In the genomic region with DNA sequence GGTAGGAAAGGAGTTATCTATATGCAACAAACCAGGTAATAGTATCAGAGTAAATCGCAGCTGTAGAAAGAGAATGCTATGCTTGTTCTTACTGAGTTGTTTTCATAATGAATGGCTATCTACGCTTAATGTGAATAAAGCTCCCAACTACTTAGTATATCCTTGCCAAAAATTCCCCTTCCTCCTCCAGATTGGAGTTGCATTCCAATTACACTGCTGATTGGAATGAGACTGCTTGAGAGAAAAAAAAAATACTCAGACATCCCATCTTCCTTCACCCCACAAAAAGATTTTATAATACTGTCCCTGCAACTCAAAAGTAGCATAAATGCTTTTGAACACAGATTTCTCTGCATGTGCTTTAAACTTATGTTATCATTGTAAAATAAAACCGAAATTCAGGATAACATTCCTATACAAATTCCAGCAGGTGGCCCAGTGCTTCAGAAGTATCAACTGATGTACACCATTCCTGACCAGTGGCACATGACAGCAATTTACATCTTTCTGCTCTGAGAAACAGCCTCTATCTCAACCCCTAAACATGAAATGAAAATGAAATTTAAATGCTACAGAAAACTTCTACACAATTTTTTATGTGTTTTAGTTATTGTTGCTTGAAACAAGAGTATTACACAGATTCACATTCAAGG, we compare ENCODE assay signal across 15 cellular contexts. TPM values are rescaled to one million over a fixed set of nuclear protein-coding genes. Genes with fewer than 3 reads are reported as not detected.
DNase-seq lines count a peak whose midpoint lies in the region; ATAC-seq, FAIRE-seq and TF ChIP-seq lines count a peak whose summit lies in the region.
"Had no signal": no experiment of that assay in that cellular context is flagged by ENCODE, and none has a peak within 500 bp of the region (broad histone marks: within the 10 kb centered on the region; RNA-seq: fewer than 3 reads in every experiment).

No MANE protein-coding gene starts in this region.

- no TSS peak for BruUV-seq in GM12878 (replicated peaks; lab: Mats Ljungman, UMichigan)

- H3K4me2 ChIP-seq in GM12878 (ENCODE audit: control insufficient read depth, insufficient read depth) = no peak overlapping the region

- H3K79me2 ChIP-seq in GM12878 (ENCODE audit: control insufficient read depth, insufficient read depth, low read length) = no peaks in the 10 kb centered on the region; the same call in 1 of the 2 replicates

- H3K9ac ChIP-seq in GM12878 (ENCODE audit: control insufficient read depth, insufficient read depth, low read length) = no peak overlapping the region

- TF ChIP-seq POLR2A in GM12878 (IDR thresholded peaks at IDR 0.05; ENCODE audit: low read depth, low read length) = no peak

- TF ChIP-seq EP300 in GM12878 (IDR thresholded peaks at IDR 0.05; ENCODE audit: borderline replicate concordance in 1 of 2, control insufficient read depth in 1 of 2, low read depth in 2 of 2, low read length in 2 of 2) = no peak

- H3K4me1 ChIP-seq in heart right ventricle (peaks cover 4 to 47% (median 33%) of the 10 kb centered on the region in 9 donors), right atrium auricular region (peaks cover 0 to 30% of the 10 kb centered on the region in 2 donors), GM12878 (ENCODE audit: control insufficient read depth, insufficient read depth, low read length) (no peaks in the 10 kb centered on the region; the same call in 1 of the 2 replicates)

- H3K4me3 ChIP-seq in heart right ventricle (no peak overlapping the region), right atrium auricular region (no peak overlapping the region), GM12878 (no peak overlapping the region)
- H3K4me3 ChIP-seq: sigmoid colon had no signal

- peak; percentile 79 for FAIRE-seq in GM12878 (lab: Jason Lieb, UNC)
- FAIRE-seq: A204.1 had no signal

- POLR2A ChIA-PET in GM12878 (lab: Charles Lee) = no interaction called here

- H4K20me1 ChIP-seq in GM12878 (ENCODE audit: control insufficient read depth, insufficient read depth) = no peaks in the 10 kb centered on the region

- WGBS in heart right ventricle, 2 donors = 30 to 37% methylated on average over 3 of the region's 3 CpGs
- 81% methylated on average over 3 of the region's 3 CpGs for WGBS in GM12878 (ENCODE audit: insufficient coverage, insufficient replicate concordance, low lambda C conversion rate, missing lambda C conversion rate)

- TF ChIP-seq CTCF in heart right ventricle (IDR thresholded peaks at IDR 0.05) = no peak
- no peak for TF ChIP-seq CTCF in right atrium auricular region (IDR thresholded peaks at IDR 0.05)
- TF ChIP-seq CTCF in GM12878 (IDR thresholded peaks at IDR 0.05 in 2 of 3, conservative IDR thresholded peaks at IDR 0.05 in 1 of 3; ENCODE audit: control insufficient read depth in 2 of 3, extremely low read depth in 1 of 3, insufficient read depth in 1 of 3, low read depth in 3 of 3, low read length in 3 of 3) = no peak

- H3K27me3 ChIP-seq in heart right ventricle (no peaks in the 10 kb centered on the region), right atrium auricular region (no peaks in the 10 kb centered on the region), GM12878 (replicated peaks in 1 of 2; ENCODE audit: control insufficient read depth in 2 of 2, insufficient read depth in 2 of 2, low read length in 1 of 2) (no peaks in the 10 kb centered on the region)
- H3K27me3 ChIP-seq: sigmoid colon had no signal

- H3K4me3 Mint-ChIP-seq in activated CD4-positive, alpha-beta T cell treated with anti-CD3 and anti-CD28 coated beads, Interleukin-2, amount 10 ng/mL, durations not matched to agents 24 days and 14 days = no peak overlapping the region
- H3K4me3 Mint-ChIP-seq: activated CD8-positive, alpha-beta T cell treated with anti-CD3 and anti-CD28 coated beads for 36 hours; activated naive CD4-positive, alpha-beta T cell treated with anti-CD3 and anti-CD28 coated beads for 36 hours; memory B cell; T-helper 17 cell had no signal

- H3K36me3 ChIP-seq in heart right ventricle (no peaks in the 10 kb centered on the region), right atrium auricular region (no peaks in the 10 kb centered on the region), GM12878 (ENCODE audit: control insufficient read depth in 2 of 2, insufficient read depth in 2 of 2, low read length in 1 of 2) (no peaks in the 10 kb centered on the region)
- H3K36me3 ChIP-seq: sigmoid colon had no signal

- H2AFZ ChIP-seq in GM12878 (ENCODE audit: control insufficient read depth, low read depth, low read length) = no peak overlapping the region

- H3K9me3 ChIP-seq in heart right ventricle (no peaks in the 10 kb centered on the region), right atrium auricular region (no peaks in the 10 kb centered on the region), GM12878 (replicated peaks; ENCODE audit: control insufficient read depth, insufficient read depth, low read length) (no peaks in the 10 kb centered on the region; the same call in 2 of the 3 replicates)
- H3K9me3 ChIP-seq: sigmoid colon had no signal

- no peaks in the 10 kb centered on the region for H3K27me3 Mint-ChIP-seq in activated CD4-positive, alpha-beta T cell treated with anti-CD3 and anti-CD28 coated beads, Interleukin-2, amount 10 ng/mL, durations not matched to agents 24 days and 14 days
- H3K27me3 Mint-ChIP-seq: activated CD8-positive, alpha-beta T cell treated with anti-CD3 and anti-CD28 coated beads for 36 hours; memory B cell; T-helper 17 cell had no signal

- intact Hi-C loops in heart right ventricle (cut with DNase I) = no loop called here
- intact Hi-C loops in GM12878 (cut with micrococcal nuclease; ENCODE audit: unreplicated experiment) = no loop called here
- intact Hi-C loops in activated CD4-positive, alpha-beta T cell treated with anti-CD3 and anti-CD28 coated beads, Interleukin-2, amount 10 ng/mL, durations not matched to agents 24 days and 14 days (cut with micrococcal nuclease) = no loop called here

- ATAC-seq in heart right ventricle = peak in 5 of 8 donors; percentile 42 to 62 (median 51)
- ATAC-seq in GM12878 = no peak
- ATAC-seq: activated CD8-positive, alpha-beta T cell treated with anti-CD3 and anti-CD28 coated beads for 36 hours; T-helper 17 cell had no signal

- DNase-seq in heart right ventricle (no peak), right atrium auricular region (ENCODE audit: low spot score) (no peak), GM12878 (ENCODE audit: low read depth, low spot score) (no peak), left kidney (ENCODE audit: low read depth, low spot score) (peak; percentile 60), G401 (ENCODE audit: low spot score) (no peak), mesenteric fat pad (ENCODE audit: low spot score) (no peak)
- no peak for DNase-seq in stimulated activated CD4-positive, alpha-beta T cell treated with anti-CD3 and anti-CD28 coated beads, Interleukin-4, amount 100 ng/mL, for 24 hours
- no peak for DNase-seq in activated CD4-positive, alpha-beta T cell treated with anti-CD3 and anti-CD28 coated beads, Interleukin-2, amount 10 ng/mL, durations not matched to agents 24 days and 14 days
- DNase-seq: activated CD8-positive, alpha-beta T cell treated with anti-CD3 and anti-CD28 coated beads for 36 hours; activated naive CD4-positive, alpha-beta T cell treated with anti-CD3 and anti-CD28 coated beads for 36 hours; DMS79; sigmoid colon; T-helper 17 cell had no signal

- no peaks in the 10 kb centered on the region for H3K9me3 Mint-ChIP-seq in activated CD4-positive, alpha-beta T cell treated with anti-CD3 and anti-CD28 coated beads, Interleukin-2, amount 10 ng/mL, durations not matched to agents 24 days and 14 days
- H3K9me3 Mint-ChIP-seq: memory B cell had no signal

- CTCF ChIA-PET in GM12878 (lab: Yijun Ruan, JAX) = interaction anchor here (0.6 to 1.8 kb wide), 3 partner anchors 12 to 766 kb away, joined by 3 to 5 read pairs (median 4); no protein-coding TSS in a partner anchor

- no peak overlapping the region for H3K27ac Mint-ChIP-seq in activated CD4-positive, alpha-beta T cell treated with anti-CD3 and anti-CD28 coated beads, Interleukin-2, amount 10 ng/mL, durations not matched to agents 24 days and 14 days
- H3K27ac Mint-ChIP-seq: activated CD8-positive, alpha-beta T cell treated with anti-CD3 and anti-CD28 coated beads for 36 hours; activated naive CD4-positive, alpha-beta T cell treated with anti-CD3 and anti-CD28 coated beads for 36 hours; T-helper 17 cell had no signal

- no peaks in the 10 kb centered on the region for H3K36me3 Mint-ChIP-seq in activated CD4-positive, alpha-beta T cell treated with anti-CD3 and anti-CD28 coated beads, Interleukin-2, amount 10 ng/mL, durations not matched to agents 24 days and 14 days (ENCODE audit: low read depth)
- H3K36me3 Mint-ChIP-seq: memory B cell had no signal

- H3K4me1 Mint-ChIP-seq in activated CD4-positive, alpha-beta T cell treated with anti-CD3 and anti-CD28 coated beads, Interleukin-2, amount 10 ng/mL, durations not matched to agents 24 days and 14 days = peaks cover 7% of the 10 kb centered on the region

- SMC1A ChIA-PET in GM12878 (lab: Charles Lee; ENCODE audit: uncharacterized antibody, unreplicated experiment) = no interaction called here

- RAD21 ChIA-PET in GM12878 (lab: Charles Lee; ENCODE audit: unreplicated experiment) = no interaction called here

- no peak for TF ChIP-seq RAD21 in GM12878 (IDR thresholded peaks at IDR 0.05; ENCODE audit: insufficient read depth, low read depth, low read length)

- H3K27ac ChIP-seq in heart right ventricle = peak overlapping the region in 1 of 10 donors; percentile 3
- H3K27ac ChIP-seq in right atrium auricular region = no peak overlapping the region
- H3K27ac ChIP-seq in GM12878 (ENCODE audit: control insufficient read depth, insufficient read depth) = no peak overlapping the region

- in situ Hi-C loops in GM12878 (cut with MboI) (no loop called here), G401 (cut with HindIII; ENCODE audit: low sequenced_read_pairs) (no loop called here)

RNA-seq across cellular contexts. Expression of a gene that starts 47.0 kb away (rescaled TPM):
- total RNA-seq in heart right ventricle = 10 to 100 TPM; 10.9 to 15.5 (median 12.5) TPM
- 1 to 10 TPM; 4.0 to 5.4 TPM for polyA plus RNA-seq in heart right ventricle
- 10 to 100 TPM; 12.6 to 15.3 TPM for total RNA-seq in right atrium auricular region
- 33.3 and 41.2 TPM in 2 replicates for total RNA-seq in GM12878 (2013; cell fraction: nucleolus; rRNA removed)
- total RNA-seq in GM12878 (2014; rRNA removed) = 7.9 and 11.1 TPM in 2 replicates
- 13.0 and 13.4 TPM in 2 replicates for total RNA-seq in GM12878 (2014; rRNA removed; fragmentation: Illumina TruSeq; extraction: Trizol)
- total RNA-seq in GM12878 (2021) = 8.8 and 9.0 TPM in 2 replicates
- polyA plus RNA-seq in GM12878 (2011; ENCODE audit: low read depth) = 3.3 TPM
- 11.8 and 13.6 TPM in 2 replicates for polyA plus RNA-seq in GM12878 (2011; rRNA removed)
- polyA plus RNA-seq in GM12878 (2011; cell fraction: cytosol; rRNA removed) = 4.3 and 5.4 TPM in 2 replicates
- polyA plus RNA-seq in GM12878 (2011; cell fraction: nucleus; rRNA removed) = 9.0 and 9.4 TPM in 2 replicates
- polyA plus RNA-seq in GM12878 (2012) = 4.4 and 5.1 TPM in 2 replicates
- 12.0 and 12.7 TPM in 2 replicates for polyA plus RNA-seq in GM12878 (2014; fragmentation: Illumina TruSeq; extraction: Trizol)
- polyA plus RNA-seq in GM12878 (2014; fragmentation: Nextera tagmentation; extraction: Ambion mirVana) = 1 to 10 TPM; 2.8 to 3.3 TPM
- polyA plus RNA-seq in GM12878 (2014; rRNA removed) = 6.5 and 7.1 TPM in 2 replicates
- polyA plus RNA-seq in GM12878 (2016; fragmentation: Nextera tagmentation; extraction: Ambion mirVana) = 1 to 10 TPM; 3.5 to 4.5 TPM
- 14.8 and 19.0 TPM in 2 replicates for polyA minus RNA-seq in GM12878 (2011; rRNA and poly(A)+ RNA removed)
- polyA minus RNA-seq in GM12878 (2011; cell fraction: cytosol; rRNA and poly(A)+ RNA removed) = 6.1 and 6.9 TPM in 2 replicates
- polyA minus RNA-seq in GM12878 (2011; cell fraction: nucleus; rRNA and poly(A)+ RNA removed) = 7.1 and 9.6 TPM in 2 replicates
- total RNA-seq in activated CD4-positive, alpha-beta T cell treated with anti-CD3 and anti-CD28 coated beads, Interleukin-2, amount 10 ng/mL, durations not matched to agents 24 days and 14 days = 10.3 and 11.3 TPM in 2 replicates
- 34.8 and 44.1 TPM in 2 replicates for total RNA-seq in G401 (2014; rRNA removed; shearing (Covaris generic))
- total RNA-seq in mesenteric fat pad = 28.4 TPM
